In the genomic region with DNA sequence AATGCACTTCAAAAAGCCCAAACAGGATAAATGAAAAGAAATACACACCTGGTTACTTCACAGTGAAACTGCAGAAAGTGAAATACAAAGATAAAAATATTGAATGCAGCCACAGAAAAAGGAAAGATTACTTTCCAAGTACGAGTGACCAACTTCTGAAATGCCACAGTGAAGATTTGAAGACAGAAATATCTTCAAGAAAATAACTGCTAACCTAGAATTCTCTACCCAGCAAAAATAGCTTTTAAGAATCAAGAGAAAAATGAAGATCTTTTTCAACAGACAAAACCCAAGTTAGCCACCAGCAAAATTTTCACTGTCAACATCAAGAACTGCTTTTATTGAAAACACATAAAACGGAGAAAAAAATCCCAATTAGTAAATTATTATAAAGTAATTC, we compare ENCODE assay signal across 2 cellular contexts.
TF ChIP-seq lines count a peak whose summit lies in the region.

No MANE protein-coding gene starts in this region.

TF ChIP-seq in A549, 52 proteins besides CTCF, POLR2A, EP300 and RAD21:
- TF ChIP-seq MAFK (IDR thresholded peaks at IDR 0.05; ENCODE audit: partially characterized antibody) (no peak), JUNB (IDR thresholded peaks at IDR 0.05) (no peak), EHF (CRISPR knock-in tag; IDR thresholded peaks at IDR 0.05) (no peak), HOXB5 (CRISPR knock-in tag; IDR thresholded peaks at IDR 0.05) (no peak), RFX5 (IDR thresholded peaks at IDR 0.05) (no peak), ZFP36 (IDR thresholded peaks at IDR 0.05; ENCODE audit: borderline replicate concordance, partially characterized antibody) (no peak), CBX8 (IDR thresholded peaks at IDR 0.05) (no peak), HOXB13 (CRISPR knock-in tag; IDR thresholded peaks at IDR 0.05; ENCODE audit: low read depth) (no peak), HEYL (CRISPR knock-in tag; IDR thresholded peaks at IDR 0.05) (no peak)
- TF ChIP-seq, protein P1, sequence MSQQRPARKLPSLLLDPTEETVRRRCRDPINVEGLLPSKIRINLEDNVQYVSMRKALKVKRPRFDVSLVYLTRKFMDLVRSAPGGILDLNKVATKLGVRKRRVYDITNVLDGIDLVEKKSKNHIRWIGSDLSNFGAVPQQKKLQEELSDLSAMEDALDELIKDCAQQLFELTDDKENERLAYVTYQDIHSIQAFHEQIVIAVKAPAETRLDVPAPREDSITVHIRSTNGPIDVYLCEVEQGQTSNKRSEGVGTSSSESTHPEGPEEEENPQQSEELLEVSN (IDR thresholded peaks at IDR 0.05; ENCODE audit: borderline replicate concordance, low read depth), result no peak

TF ChIP-seq in HepG2, 621 proteins besides CTCF, POLR2A, EP300 and RAD21:
- TF ChIP-seq, protein P2, sequence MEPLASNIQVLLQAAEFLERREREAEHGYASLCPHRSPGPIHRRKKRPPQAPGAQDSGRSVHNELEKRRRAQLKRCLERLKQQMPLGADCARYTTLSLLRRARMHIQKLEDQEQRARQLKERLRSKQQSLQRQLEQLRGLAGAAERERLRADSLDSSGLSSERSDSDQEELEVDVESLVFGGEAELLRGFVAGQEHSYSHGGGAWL (CRISPR knock-in tag; IDR thresholded peaks at IDR 0.05), result no peak
- TF ChIP-seq, protein P3, sequence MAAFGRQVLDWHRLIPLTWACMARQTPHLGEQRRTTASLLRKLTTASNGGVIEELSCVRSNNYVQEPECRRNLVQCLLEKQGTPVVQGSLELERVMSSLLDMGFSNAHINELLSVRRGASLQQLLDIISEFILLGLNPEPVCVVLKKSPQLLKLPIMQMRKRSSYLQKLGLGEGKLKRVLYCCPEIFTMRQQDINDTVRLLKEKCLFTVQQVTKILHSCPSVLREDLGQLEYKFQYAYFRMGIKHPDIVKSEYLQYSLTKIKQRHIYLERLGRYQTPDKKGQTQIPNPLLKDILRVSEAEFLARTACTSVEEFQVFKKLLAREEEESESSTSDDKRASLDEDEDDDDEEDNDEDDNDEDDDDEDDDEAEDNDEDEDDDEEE (CRISPR knock-in tag; IDR thresholded peaks at IDR 0.05), result no peak
- no peak for TF ChIP-seq ZIK1 (CRISPR knock-in tag; IDR thresholded peaks at IDR 0.05; ENCODE audit: borderline replicate concordance, low read depth)
- TF ChIP-seq ZBTB34 (CRISPR knock-in tag; IDR thresholded peaks at IDR 0.05), result no peak
- no peak for TF ChIP-seq JUN (CRISPR knock-in tag; IDR thresholded peaks at IDR 0.05)
- TF ChIP-seq ZNF496 (CRISPR knock-in tag; IDR thresholded peaks at IDR 0.05; ENCODE audit: insufficient replicate concordance), result no peak
- TF ChIP-seq ZNF850 (CRISPR knock-in tag; conservative IDR thresholded peaks at IDR 0.05), result no peak
- no peak for TF ChIP-seq TBL1XR1 (IDR thresholded peaks at IDR 0.05; ENCODE audit: borderline replicate concordance, low read length, partially characterized antibody)
